Comparison of ENCODE assay signal across 12 cellular contexts in genomic region chr2:173831312-173832229, GRCh38.
DNase-seq lines count a peak whose midpoint lies in the region; ATAC-seq and TF ChIP-seq lines count a peak whose summit lies in the region.
"Had no signal": no experiment of that assay in that cellular context is flagged by ENCODE, and none has a peak within 500 bp of the region (broad histone marks: within the 10 kb centered on the region; RNA-seq: fewer than 3 reads in every experiment).

No MANE protein-coding gene starts in this region.

- no peaks in the 10 kb centered on the region for H3K27me3 ChIP-seq in upper lobe of right lung

- H3K36me3 ChIP-seq in upper lobe of right lung: no peaks in the 10 kb centered on the region

- H3K4me3 ChIP-seq in foreskin fibroblast (ENCODE audit: low read depth in 1 of 2, low read length in 2 of 2): no peak overlapping the region
- H3K4me3 ChIP-seq in upper lobe of right lung: no peak overlapping the region

- H3K27me3 Mint-ChIP-seq in mesothelial cell of epicardium (ENCODE audit: low read depth): no peaks in the 10 kb centered on the region

- peaks cover 33% of the 10 kb centered on the region for H3K4me1 Mint-ChIP-seq in mesothelial cell of epicardium
- H3K4me1 Mint-ChIP-seq: activated naive CD4-positive, alpha-beta T cell treated with anti-CD3 and anti-CD28 coated beads, Interleukin-2, amount 10 ng/mL, durations not matched to agents 7 days and 5 days had no signal

- H3K36me3 Mint-ChIP-seq in mesothelial cell of epicardium: no peaks in the 10 kb centered on the region
- H3K36me3 Mint-ChIP-seq: activated naive CD4-positive, alpha-beta T cell treated with anti-CD3 and anti-CD28 coated beads, Interleukin-2, amount 10 ng/mL, durations not matched to agents 7 days and 5 days had no signal

- intact Hi-C loops in upper lobe of right lung (cut with DNase I): no loop called here

- no peak overlapping the region for H3K4me3 Mint-ChIP-seq in mesothelial cell of epicardium
- H3K4me3 Mint-ChIP-seq: activated naive CD4-positive, alpha-beta T cell treated with anti-CD3 and anti-CD28 coated beads, Interleukin-2, amount 10 ng/mL, durations not matched to agents 7 days and 5 days had no signal

- H3K27ac ChIP-seq in upper lobe of right lung: peak overlapping the region; percentile 60
- H3K27ac ChIP-seq: parathyroid adenoma had no signal

- no peaks in the 10 kb centered on the region for H3K9me3 ChIP-seq in upper lobe of right lung

- peaks cover 4% of the 10 kb centered on the region for H3K9me3 Mint-ChIP-seq in mesothelial cell of epicardium
- H3K9me3 Mint-ChIP-seq: activated naive CD4-positive, alpha-beta T cell treated with anti-CD3 and anti-CD28 coated beads, Interleukin-2, amount 10 ng/mL, durations not matched to agents 7 days and 5 days had no signal

- no peak for TF ChIP-seq CTCF in foreskin fibroblast (IDR thresholded peaks at IDR 0.05; ENCODE audit: low read depth, low read length)
- TF ChIP-seq CTCF in upper lobe of right lung (IDR thresholded peaks at IDR 0.05): no peak
- TF ChIP-seq CTCF in mesothelial cell of epicardium (IDR thresholded peaks at IDR 0.05; ENCODE audit: unreplicated experiment): no peak

- peak; percentile 71 for ATAC-seq in upper lobe of right lung
- no peak for ATAC-seq in HG02678 (IDR thresholded peaks at IDR 0.05; ENCODE audit: unreplicated experiment)
- ATAC-seq: esophagus mucosa had no signal

- DNase-seq in LHCN-M2 (ENCODE audit: low read depth) (peak; percentile 47), foreskin fibroblast (peak; percentile 58 to 80), mucosa of gallbladder (ENCODE audit: low spot score) (peak; percentile 52), upper lobe of right lung (no peak), mesothelial cell of epicardium (ENCODE audit: low spot score in 2 of 2, unreplicated experiment in 2 of 2) (no peak), GM19238 (ENCODE audit: insufficient read length, low spot score) (no peak)
- no peak for DNase-seq in activated CD4-positive, alpha-beta T cell treated with anti-CD3 and anti-CD28 coated beads for 48 hours
- DNase-seq: activated naive CD4-positive, alpha-beta T cell treated with anti-CD3 and anti-CD28 coated beads, Interleukin-2, amount 10 ng/mL, durations not matched to agents 7 days and 5 days; NCI-H1092 had no signal

- no peak overlapping the region for H3K27ac Mint-ChIP-seq in mesothelial cell of epicardium
- H3K27ac Mint-ChIP-seq: activated naive CD4-positive, alpha-beta T cell treated with anti-CD3 and anti-CD28 coated beads, Interleukin-2, amount 10 ng/mL, durations not matched to agents 7 days and 5 days had no signal

- H3K4me1 ChIP-seq in upper lobe of right lung: peaks cover 15% of the 10 kb centered on the region
- H3K4me1 ChIP-seq: parathyroid adenoma had no signal

Comparison
In these comparisons a context has a peak if more than half of its experiments do, and no peak if none do; other contexts are left out.
1. DNase-seq: peak in LHCN-M2 (single experiment), foreskin fibroblast (2 of 2) and mucosa of gallbladder (single experiment); none in upper lobe of right lung (single experiment), activated CD4-positive, alpha-beta T cell treated with anti-CD3 and anti-CD28 coated beads for 48 hours (single experiment), mesothelial cell of epicardium (0 of 2) and GM19238 (single experiment).